ENCODE assay signal across 10 cellular contexts in genomic region chr19:47330466-47330869, GRCh38. TPM values are rescaled to one million over a fixed set of nuclear protein-coding genes. Genes with fewer than 3 reads are reported as not detected.
A peak's percentile ranks its signal among the peaks of the same experiment; 100 is the strongest.
DNase-seq lines count a peak whose midpoint lies in the region; ATAC-seq and TF ChIP-seq lines count a peak whose summit lies in the region.
"Had no signal": no experiment of that assay in that cellular context is flagged by ENCODE, and none has a peak within 500 bp of the region (broad histone marks: within the 10 kb centered on the region; RNA-seq: fewer than 3 reads in every experiment).

No MANE protein-coding gene starts in this region.

- H3K9ac ChIP-seq in colonic mucosa (ENCODE audit: low read depth in 2 of 2, low read length in 2 of 2) = no peak overlapping the region

- H3K4me3 ChIP-seq in colonic mucosa (no peak overlapping the region), lower lobe of right lung (peak overlapping the region; percentile 21)

- DNase-seq in MV-4-11 (lab: John Stamatoyannopoulos, UW) (peak; percentile 88), colonic mucosa (no peak), lower lobe of right lung (no peak), superior temporal gyrus (ENCODE audit: extremely low spot score) (peak; percentile 34), NK-92 (lab: John Stamatoyannopoulos, UW; ENCODE audit: unreplicated experiment) (no peak)
- DNase-seq in stimulated activated CD4-positive, alpha-beta T cell treated with anti-CD3 and anti-CD28 coated beads, Interleukin-15, amount 100 ng/mL, for 24 hours = no peak
- DNase-seq in natural killer cell treated with Interleukin-12 subunit alpha and Interleukin-12 subunit beta and Interleukin-15 and Interleukin-18, amount 100 ng/mL, for 72 hours (ENCODE audit: low spot score) = no peak
- DNase-seq: posterior cingulate gyrus had no signal

- H3K9me3 ChIP-seq in colonic mucosa (no peaks in the 10 kb centered on the region), lower lobe of right lung (no peaks in the 10 kb centered on the region)

- ATAC-seq in lower lobe of right lung (peak; percentile 56 to 73), HG03097 (IDR thresholded peaks at IDR 0.05; ENCODE audit: low FRiP score, unreplicated experiment) (no peak)
- no peak for ATAC-seq in natural killer cell treated with Interleukin-12 subunit alpha and Interleukin-12 subunit beta and Interleukin-15 and Interleukin-18, amount 100 ng/mL, for 72 hours

- H3K27ac Mint-ChIP-seq in natural killer cell treated with Interleukin-12 subunit alpha and Interleukin-12 subunit beta and Interleukin-15 and Interleukin-18, amount 100 ng/mL, for 72 hours = no peak overlapping the region

- H3K4me1 Mint-ChIP-seq in natural killer cell treated with Interleukin-12 subunit alpha and Interleukin-12 subunit beta and Interleukin-15 and Interleukin-18, amount 100 ng/mL, for 72 hours (ENCODE audit: low read depth in 2 of 2) = peaks cover 0 to 3% of the 10 kb centered on the region in 2 donors

- H3K4me1 ChIP-seq in colonic mucosa = no peaks in the 10 kb centered on the region
- peaks cover 12% of the 10 kb centered on the region for H3K4me1 ChIP-seq in lower lobe of right lung

- H3K9me3 Mint-ChIP-seq in natural killer cell treated with Interleukin-12 subunit alpha and Interleukin-12 subunit beta and Interleukin-15 and Interleukin-18, amount 100 ng/mL, for 72 hours = no peaks in the 10 kb centered on the region

- H3K36me3 ChIP-seq in colonic mucosa (no peaks in the 10 kb centered on the region), lower lobe of right lung (no peaks in the 10 kb centered on the region)

- peak overlapping the region; percentile 37 for H3K27ac ChIP-seq in colonic mucosa
- H3K27ac ChIP-seq in lower lobe of right lung = peak overlapping the region; percentile 80

- no peak overlapping the region for H3K4me3 Mint-ChIP-seq in natural killer cell treated with Interleukin-12 subunit alpha and Interleukin-12 subunit beta and Interleukin-15 and Interleukin-18, amount 100 ng/mL, for 72 hours

- H3K27me3 ChIP-seq in colonic mucosa (no peaks in the 10 kb centered on the region), lower lobe of right lung (ENCODE audit: low read depth) (no peaks in the 10 kb centered on the region)

- peaks cover 0 to 4% of the 10 kb centered on the region in 2 donors for H3K27me3 Mint-ChIP-seq in natural killer cell treated with Interleukin-12 subunit alpha and Interleukin-12 subunit beta and Interleukin-15 and Interleukin-18, amount 100 ng/mL, for 72 hours

- no peak for TF ChIP-seq CTCF in colonic mucosa (IDR thresholded peaks at IDR 0.05)
- no peak for TF ChIP-seq CTCF in lower lobe of right lung (IDR thresholded peaks at IDR 0.05)

- intact Hi-C loops in colonic mucosa (cut with DNase I) = no loop called here
- intact Hi-C loops in lower lobe of right lung (cut with DNase I) = no loop called here

- H3K36me3 Mint-ChIP-seq in natural killer cell treated with Interleukin-12 subunit alpha and Interleukin-12 subunit beta and Interleukin-15 and Interleukin-18, amount 100 ng/mL, for 72 hours = no peaks in the 10 kb centered on the region

RNA-seq across cellular contexts. Expression of gene C5AR2, which starts 1.5 kb away (rescaled TPM):
- under 1 TPM; 0.74 to 0.82 TPM for total RNA-seq in colonic mucosa
- total RNA-seq in lower lobe of right lung = 6.4 TPM
- total RNA-seq in natural killer cell treated with Interleukin-12 subunit alpha and Interleukin-12 subunit beta and Interleukin-15 and Interleukin-18, amount 100 ng/mL, for 72 hours = 1 to 10 TPM in 1 of 2 donors, under 1 TPM in 1; 0.19 to 2.6 TPM

RNA-seq across cellular contexts. Expression of gene DHX34, which starts 18.6 kb away (rescaled TPM):
- 10 to 100 TPM in 1 of 2 donors, 1 to 10 TPM in 1; 6.3 to 17.8 TPM for total RNA-seq in colonic mucosa
- total RNA-seq in lower lobe of right lung = 14.5 TPM
- total RNA-seq in natural killer cell treated with Interleukin-12 subunit alpha and Interleukin-12 subunit beta and Interleukin-15 and Interleukin-18, amount 100 ng/mL, for 72 hours = 10 to 100 TPM; 17.7 to 43.9 TPM

RNA-seq across cellular contexts. Expression of gene C5AR1, which starts 20.8 kb away (rescaled TPM):
- total RNA-seq in colonic mucosa = 10 to 100 TPM in 1 of 2 donors, 1 to 10 TPM in 1; 5.3 to 11.5 TPM
- 79.9 TPM for total RNA-seq in lower lobe of right lung
- 1 to 10 TPM; 1.3 to 7.6 TPM for total RNA-seq in natural killer cell treated with Interleukin-12 subunit alpha and Interleukin-12 subunit beta and Interleukin-15 and Interleukin-18, amount 100 ng/mL, for 72 hours
- total RNA-seq: Daoy had no signal

RNA-seq across cellular contexts. Expression of gene INAFM1, which starts 55.8 kb away (rescaled TPM):
- total RNA-seq in colonic mucosa (10 to 100 TPM; 12.8 to 19.6 TPM), lower lobe of right lung (18.0 TPM)
- total RNA-seq in natural killer cell treated with Interleukin-12 subunit alpha and Interleukin-12 subunit beta and Interleukin-15 and Interleukin-18, amount 100 ng/mL, for 72 hours = 10 to 100 TPM; 14.0 to 16.1 TPM

Comparison
In these comparisons a context has a peak if more than half of its experiments do, and no peak if none do; other contexts are left out.
1. DNase-seq: peak in MV-4-11 (single experiment) and superior temporal gyrus (single experiment); none in colonic mucosa (single experiment), lower lobe of right lung (single experiment), stimulated activated CD4-positive, alpha-beta T cell treated with anti-CD3 and anti-CD28 coated beads, Interleukin-15, amount 100 ng/mL, for 24 hours (single experiment), NK-92 (single experiment) and natural killer cell treated with Interleukin-12 subunit alpha and Interleukin-12 subunit beta and Interleukin-15 and Interleukin-18, amount 100 ng/mL, for 72 hours (single experiment).
2. ATAC-seq: peak in lower lobe of right lung (2 of 2); none in HG03097 (single experiment) and natural killer cell treated with Interleukin-12 subunit alpha and Interleukin-12 subunit beta and Interleukin-15 and Interleukin-18, amount 100 ng/mL, for 72 hours (0 of 2).